Comparison of ENCODE assay signal across 1 cellular context in the genomic region with DNA sequence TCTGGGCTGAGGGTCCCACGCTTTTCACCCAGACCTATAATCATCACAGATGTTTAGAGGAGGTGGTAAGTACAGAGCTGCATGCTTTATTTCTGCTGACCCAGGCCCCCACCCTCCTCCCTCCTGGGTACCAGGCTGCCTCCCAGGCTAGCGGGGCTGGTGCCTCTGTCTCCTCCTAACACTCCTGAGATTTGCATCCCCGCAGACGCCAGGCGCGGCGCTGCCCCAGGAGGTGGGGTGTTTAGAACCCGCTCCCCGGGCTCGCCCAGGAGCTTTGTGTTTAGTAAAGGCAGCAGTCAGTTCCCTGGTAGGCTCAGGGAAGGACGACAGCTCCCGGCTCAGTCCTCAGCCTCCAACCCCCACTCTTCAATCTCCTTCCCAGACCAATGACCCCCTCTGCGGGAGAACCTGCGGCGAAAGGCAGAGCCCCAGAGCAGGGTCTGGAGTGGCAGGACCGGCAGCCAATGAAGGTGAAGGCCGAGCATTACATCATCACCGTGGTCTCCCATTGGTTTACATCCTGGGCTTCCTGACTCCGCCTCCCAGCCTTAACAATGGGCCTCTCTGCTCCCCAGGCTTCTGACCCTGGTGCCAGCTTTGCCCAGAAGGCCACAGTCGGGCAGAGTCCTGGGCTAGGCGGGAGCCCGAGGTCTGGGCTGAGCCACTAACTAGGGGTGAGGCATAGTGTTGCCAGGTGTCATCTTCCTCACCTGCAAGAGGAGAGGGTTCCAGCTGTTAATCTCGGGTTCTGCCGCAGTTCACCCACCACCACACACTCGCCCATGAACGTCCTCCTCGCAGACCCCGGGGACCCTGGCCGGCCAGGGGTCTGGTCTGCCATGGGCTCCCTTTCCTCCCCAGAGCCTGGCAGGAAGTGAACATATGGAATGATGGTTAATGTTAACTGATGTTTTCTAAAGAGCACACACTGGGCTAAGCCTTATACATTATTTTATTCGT.
TF ChIP-seq lines count a peak whose summit lies in the region.

No MANE protein-coding gene starts in this region.

TF ChIP-seq in WTC11, 78 proteins besides CTCF, POLR2A, EP300 and RAD21 (continued from another document):
- TF ChIP-seq, protein P1, sequence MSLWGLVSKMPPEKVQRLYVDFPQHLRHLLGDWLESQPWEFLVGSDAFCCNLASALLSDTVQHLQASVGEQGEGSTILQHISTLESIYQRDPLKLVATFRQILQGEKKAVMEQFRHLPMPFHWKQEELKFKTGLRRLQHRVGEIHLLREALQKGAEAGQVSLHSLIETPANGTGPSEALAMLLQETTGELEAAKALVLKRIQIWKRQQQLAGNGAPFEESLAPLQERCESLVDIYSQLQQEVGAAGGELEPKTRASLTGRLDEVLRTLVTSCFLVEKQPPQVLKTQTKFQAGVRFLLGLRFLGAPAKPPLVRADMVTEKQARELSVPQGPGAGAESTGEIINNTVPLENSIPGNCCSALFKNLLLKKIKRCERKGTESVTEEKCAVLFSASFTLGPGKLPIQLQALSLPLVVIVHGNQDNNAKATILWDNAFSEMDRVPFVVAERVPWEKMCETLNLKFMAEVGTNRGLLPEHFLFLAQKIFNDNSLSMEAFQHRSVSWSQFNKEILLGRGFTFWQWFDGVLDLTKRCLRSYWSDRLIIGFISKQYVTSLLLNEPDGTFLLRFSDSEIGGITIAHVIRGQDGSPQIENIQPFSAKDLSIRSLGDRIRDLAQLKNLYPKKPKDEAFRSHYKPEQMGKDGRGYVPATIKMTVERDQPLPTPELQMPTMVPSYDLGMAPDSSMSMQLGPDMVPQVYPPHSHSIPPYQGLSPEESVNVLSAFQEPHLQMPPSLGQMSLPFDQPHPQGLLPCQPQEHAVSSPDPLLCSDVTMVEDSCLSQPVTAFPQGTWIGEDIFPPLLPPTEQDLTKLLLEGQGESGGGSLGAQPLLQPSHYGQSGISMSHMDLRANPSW (CRISPR knock-in tag; conservative IDR thresholded peaks at IDR 0.05; ENCODE audit: low read depth) = no peak
- no peak for TF ChIP-seq NFATC4 (CRISPR knock-in tag; IDR thresholded peaks at IDR 0.05)
